ENCODE assay signal across 19 cellular contexts in the genomic region with DNA sequence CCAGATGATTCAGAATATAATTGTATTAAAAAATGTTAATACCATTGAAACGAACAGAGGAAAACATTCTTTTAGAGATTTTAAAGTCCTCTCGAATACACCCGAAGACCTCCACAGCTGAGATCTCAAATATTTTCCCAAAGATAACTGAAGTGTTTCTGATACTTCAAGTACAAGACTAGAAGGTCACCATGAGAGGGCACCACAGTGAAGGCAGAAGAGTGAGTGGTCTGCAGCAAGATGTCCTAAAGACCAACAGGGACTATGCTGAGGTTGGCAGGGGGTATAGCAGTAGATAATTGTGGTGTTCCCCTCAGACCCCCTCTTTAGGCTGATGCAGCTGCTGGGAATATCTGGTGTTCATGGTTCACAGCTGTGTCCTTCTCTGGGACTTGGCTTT.
A peak's percentile ranks its signal among the peaks of the same experiment; 100 is the strongest.
DNase-seq lines count a peak whose midpoint lies in the region; ATAC-seq and TF ChIP-seq lines count a peak whose summit lies in the region.
"Had no signal": no experiment of that assay in that cellular context is flagged by ENCODE, and none has a peak within 500 bp of the region (broad histone marks: within the 10 kb centered on the region; RNA-seq: fewer than 3 reads in every experiment).

No MANE protein-coding gene starts in this region.

- no peaks in the 10 kb centered on the region for H4K20me1 ChIP-seq in H9 (ENCODE audit: control insufficient read depth, insufficient read depth, insufficient read length)

- no peak overlapping the region; a peak in 1 of 7 replicates for H3K27ac Mint-ChIP-seq in H9
- no peak overlapping the region for H3K27ac Mint-ChIP-seq in stimulated activated memory B cell treated with anti-CD40 and anti-IgM and Interleukin-4, amounts not matched to agents 10 μg/mL and 1 μg/mL and 100 μg/mL, for 72 hours
- no peak overlapping the region for H3K27ac Mint-ChIP-seq in CD8-positive, alpha-beta T cell
- no peak overlapping the region for H3K27ac Mint-ChIP-seq in activated CD8-positive, alpha-beta memory T cell treated with anti-CD3 and anti-CD28 coated beads, Interleukin-2, amount 10 ng/mL, durations not matched to agents 7 days and 5 days
- H3K27ac Mint-ChIP-seq: activated CD8-positive, alpha-beta T cell treated with anti-CD3 and anti-CD28 coated beads for 36 hours; CD4-positive, alpha-beta T cell; naive B cell; stimulated activated naive CD8-positive, alpha-beta T cell treated with anti-CD3 and anti-CD28 coated beads, Interleukin-15, Interleukin-2, amounts not matched to agents 100 ng/mL and 50 ng/mL, for 24 hours had no signal

- no peak overlapping the region for H4K5ac ChIP-seq in H9 (ENCODE audit: insufficient read length, low read depth, low read length)

- DNase-seq in BJ (ENCODE audit: low read depth) (no peak), H9 (peak; percentile 37), SK-MEL-5 (ENCODE audit: low read depth, low spot score) (peak; percentile 49), iris pigment epithelial cell (ENCODE audit: low read depth) (peak; percentile 15), left ventricle myocardium superior (no peak)
- no peak for DNase-seq in CD8-positive, alpha-beta T cell
- DNase-seq in activated CD8-positive, alpha-beta memory T cell treated with anti-CD3 and anti-CD28 coated beads, Interleukin-2, amount 10 ng/mL, durations not matched to agents 7 days and 5 days = no peak
- DNase-seq: activated CD8-positive, alpha-beta T cell treated with anti-CD3 and anti-CD28 coated beads for 36 hours; activated effector memory CD4-positive, alpha-beta T cell treated with anti-CD3 and anti-CD28 coated beads, Interleukin-2, amount 50 U/mL, for 16 hours; CD4-positive, alpha-beta T cell; effector memory CD4-positive, alpha-beta T cell; left cardiac atrium; naive B cell; NCI-H526 treated with DMSO at 0.1 percent for 48 hours; right cardiac atrium; stimulated activated CD4-positive, alpha-beta T cell treated with anti-CD3 and anti-CD28 coated beads, Interleukin-4, amount 100 ng/mL, for 4 hours; T1000 had no signal

- H3K56ac ChIP-seq in H9 (ENCODE audit: insufficient read length, low read depth, low read length) = no peak overlapping the region

- no peak overlapping the region for H3K4ac ChIP-seq in H9 (ENCODE audit: low read depth, low read length)

- H3K79me2 ChIP-seq in H9 (ENCODE audit: insufficient read depth, low read length) = no peaks in the 10 kb centered on the region

- no peaks in the 10 kb centered on the region for H3K27me3 Mint-ChIP-seq in H9 (ENCODE audit: low read depth)
- H3K27me3 Mint-ChIP-seq in stimulated activated memory B cell treated with anti-CD40 and anti-IgM and Interleukin-4, amounts not matched to agents 10 μg/mL and 1 μg/mL and 100 μg/mL, for 72 hours = peaks cover 10% of the 10 kb centered on the region
- H3K27me3 Mint-ChIP-seq in CD8-positive, alpha-beta T cell (ENCODE audit: low read depth) = peaks cover 3% of the 10 kb centered on the region
- peaks cover 4% of the 10 kb centered on the region for H3K27me3 Mint-ChIP-seq in activated CD8-positive, alpha-beta memory T cell treated with anti-CD3 and anti-CD28 coated beads, Interleukin-2, amount 10 ng/mL, durations not matched to agents 7 days and 5 days
- H3K27me3 Mint-ChIP-seq: activated CD8-positive, alpha-beta T cell treated with anti-CD3 and anti-CD28 coated beads for 36 hours; CD4-positive, alpha-beta T cell had no signal

- H3K27ac ChIP-seq in H9 (ENCODE audit: insufficient read length, low read depth, low read length) = no peak overlapping the region
- H3K27ac ChIP-seq in CD8-positive, alpha-beta T cell (ENCODE audit: low read depth, low read length) = no peak overlapping the region

- no peak overlapping the region for H4K91ac ChIP-seq in H9 (ENCODE audit: insufficient read length, low read depth, low read length)

- H3K4me1 Mint-ChIP-seq in H9 = peaks cover 8 to 9% of the 10 kb centered on the region in 2 experiments
- H3K4me1 Mint-ChIP-seq in stimulated activated memory B cell treated with anti-CD40 and anti-IgM and Interleukin-4, amounts not matched to agents 10 μg/mL and 1 μg/mL and 100 μg/mL, for 72 hours = no peaks in the 10 kb centered on the region
- no peaks in the 10 kb centered on the region for H3K4me1 Mint-ChIP-seq in CD8-positive, alpha-beta T cell (ENCODE audit: low read depth)
- no peaks in the 10 kb centered on the region for H3K4me1 Mint-ChIP-seq in activated CD8-positive, alpha-beta memory T cell treated with anti-CD3 and anti-CD28 coated beads, Interleukin-2, amount 10 ng/mL, durations not matched to agents 7 days and 5 days
- H3K4me1 Mint-ChIP-seq: naive B cell had no signal

- H3K27me3 ChIP-seq in BJ (ENCODE audit: control insufficient read depth, insufficient read depth, low read length) (peaks cover 1% of the 10 kb centered on the region; the same call in 1 of the 2 replicates), H9 (ENCODE audit: insufficient read depth, low read length) (no peaks in the 10 kb centered on the region)
- H3K27me3 ChIP-seq in CD8-positive, alpha-beta T cell (ENCODE audit: insufficient read depth, low read length) = no peaks in the 10 kb centered on the region

- no peak overlapping the region for H4K8ac ChIP-seq in H9 (replicated peaks; ENCODE audit: insufficient read length, low read depth, low read length)

- no peak overlapping the region for H2AFZ ChIP-seq in H9 (ENCODE audit: low read length)

- no peaks in the 10 kb centered on the region for H3K9me3 Mint-ChIP-seq in H9
- no peaks in the 10 kb centered on the region for H3K9me3 Mint-ChIP-seq in stimulated activated memory B cell treated with anti-CD40 and anti-IgM and Interleukin-4, amounts not matched to agents 10 μg/mL and 1 μg/mL and 100 μg/mL, for 72 hours
- no peaks in the 10 kb centered on the region for H3K9me3 Mint-ChIP-seq in CD8-positive, alpha-beta T cell
- no peaks in the 10 kb centered on the region for H3K9me3 Mint-ChIP-seq in activated CD8-positive, alpha-beta memory T cell treated with anti-CD3 and anti-CD28 coated beads, Interleukin-2, amount 10 ng/mL, durations not matched to agents 7 days and 5 days (ENCODE audit: low read depth)
- H3K9me3 Mint-ChIP-seq: activated CD8-positive, alpha-beta T cell treated with anti-CD3 and anti-CD28 coated beads for 36 hours; CD4-positive, alpha-beta T cell; stimulated activated naive CD8-positive, alpha-beta T cell treated with anti-CD3 and anti-CD28 coated beads, Interleukin-15, Interleukin-2, amounts not matched to agents 100 ng/mL and 50 ng/mL, for 24 hours had no signal

- CTCF ChIA-PET in BJ (lab: Yijun Ruan, JAX) = interaction anchor here (1.0 to 2.4 kb wide), 2 partner anchors 36 to 72 kb away, joined by 3 to 5 read pairs; no protein-coding TSS in a partner anchor
- CTCF ChIA-PET in CD8-positive, alpha-beta T cell (lab: Charles Lee) = no interaction called here
- CTCF ChIA-PET in activated CD8-positive, alpha-beta memory T cell treated with anti-CD3 and anti-CD28 coated beads, Interleukin-2, amount 10 ng/mL, durations not matched to agents 7 days and 5 days (lab: Charles Lee) = no interaction called here

- no peak overlapping the region for H2BK120ac ChIP-seq in H9 (ENCODE audit: low read depth, low read length, poor library complexity, severe bottlenecking)

- intact Hi-C loops in CD8-positive, alpha-beta T cell (cut with DNase I, micrococcal nuclease) = no loop called here
- intact Hi-C loops in left ventricle myocardium superior (cut with micrococcal nuclease) = no loop called here

- no peaks in the 10 kb centered on the region for H3K36me3 ChIP-seq in BJ (ENCODE audit: control insufficient read depth, insufficient read depth, low read length)
- no peaks in the 10 kb centered on the region for H3K36me3 ChIP-seq in CD8-positive, alpha-beta T cell (ENCODE audit: insufficient read depth, low read length)

- no peak overlapping the region for H2BK15ac ChIP-seq in H9 (ENCODE audit: low read depth, low read length)

- peaks cover 7% of the 10 kb centered on the region; the same call in 1 of the 2 replicates for H3K4me1 ChIP-seq in H9 (ENCODE audit: insufficient read depth, low read length)
- no peaks in the 10 kb centered on the region for H3K4me1 ChIP-seq in CD8-positive, alpha-beta T cell (ENCODE audit: insufficient read depth, low read length)

- H2BK5ac ChIP-seq in H9 (ENCODE audit: insufficient read length, low read length) = no peak overlapping the region

- no peak overlapping the region for H3T11ph ChIP-seq in H9 (ENCODE audit: low read length)

- no peak overlapping the region for H3K23ac ChIP-seq in H9 (ENCODE audit: insufficient read length, low read depth, low read length)

- POLR2A ChIA-PET in BJ (lab: Charles Lee) = no interaction called here
- POLR2A ChIA-PET in CD8-positive, alpha-beta T cell (lab: Charles Lee) = no interaction called here

- H3K79me1 ChIP-seq in H9 (ENCODE audit: insufficient read depth, low read depth, low read length, poor library complexity, severe bottlenecking) = no peaks in the 10 kb centered on the region

- in situ Hi-C loops in SK-MEL-5 (cut with HindIII; ENCODE audit: low pct_unique_long_range_greater_than_20kb, low sequenced_read_pairs) = no loop called here

- H3K9ac ChIP-seq in H9 (ENCODE audit: extremely low read depth, insufficient read length, low read length) = no peak overlapping the region

- H3K14ac ChIP-seq in H9 (ENCODE audit: insufficient read depth, low read length) = no peak overlapping the region; the same call in 1 of the 2 replicates

- no peak overlapping the region for H2AK5ac ChIP-seq in H9 (ENCODE audit: insufficient read length, low read length)

- no peak overlapping the region for H3K4me2 ChIP-seq in H9 (ENCODE audit: insufficient read depth, insufficient read length, low read length)

- no peak overlapping the region for H2BK12ac ChIP-seq in H9 (ENCODE audit: insufficient read length, low read depth, low read length)

- no peaks in the 10 kb centered on the region for H3K9me3 ChIP-seq in H9 (ENCODE audit: control insufficient read depth, low read depth, low read length)
- no peaks in the 10 kb centered on the region for H3K9me3 ChIP-seq in CD8-positive, alpha-beta T cell (ENCODE audit: low read length)

- H2BK20ac ChIP-seq in H9 (ENCODE audit: low read depth, low read length, poor library complexity, severe bottlenecking) = no peak overlapping the region

- TF ChIP-seq CTCF in BJ (IDR thresholded peaks at IDR 0.05; ENCODE audit: insufficient read depth, low read depth, low read length) (peak; percentile 35; the same call in 1 of the 2 replicates), H9 (conservative IDR thresholded peaks at IDR 0.05) (peak; percentile 63)
- TF ChIP-seq CTCF in CD8-positive, alpha-beta T cell (IDR thresholded peaks at IDR 0.05) = no peak

- WGBS in H9 (ENCODE audit: extremely low coverage, insufficient read length, low lambda C conversion rate) = no CpG with 5 or more reads among the region's 3 CpGs

- no peaks in the 10 kb centered on the region for H3K23me2 ChIP-seq in H9 (ENCODE audit: insufficient read length, low read depth, low read length, poor library complexity, severe bottlenecking)

- H3K4me3 Mint-ChIP-seq in H9 = no peak overlapping the region
- no peak overlapping the region for H3K4me3 Mint-ChIP-seq in stimulated activated memory B cell treated with anti-CD40 and anti-IgM and Interleukin-4, amounts not matched to agents 10 μg/mL and 1 μg/mL and 100 μg/mL, for 72 hours
- no peak overlapping the region for H3K4me3 Mint-ChIP-seq in CD8-positive, alpha-beta T cell
- no peak overlapping the region for H3K4me3 Mint-ChIP-seq in activated CD8-positive, alpha-beta memory T cell treated with anti-CD3 and anti-CD28 coated beads, Interleukin-2, amount 10 ng/mL, durations not matched to agents 7 days and 5 days
- H3K4me3 Mint-ChIP-seq: activated CD8-positive, alpha-beta T cell treated with anti-CD3 and anti-CD28 coated beads for 36 hours; CD4-positive, alpha-beta T cell; naive B cell; stimulated activated naive CD8-positive, alpha-beta T cell treated with anti-CD3 and anti-CD28 coated beads, Interleukin-15, Interleukin-2, amounts not matched to agents 100 ng/mL and 50 ng/mL, for 24 hours had no signal

- H3K4me3 ChIP-seq in BJ (ENCODE audit: low read depth, low read length) = no peak overlapping the region
- no peak overlapping the region for H3K4me3 ChIP-seq in CD8-positive, alpha-beta T cell (ENCODE audit: low read depth, low read length)

- H3K18ac ChIP-seq in H9 (ENCODE audit: insufficient read length, low read depth, low read length) = no peak overlapping the region

- H3K36me3 Mint-ChIP-seq in H9 (ENCODE audit: insufficient read depth in 1 of 3, low read depth in 3 of 3) = no peaks in the 10 kb centered on the region
- H3K36me3 Mint-ChIP-seq in stimulated activated memory B cell treated with anti-CD40 and anti-IgM and Interleukin-4, amounts not matched to agents 10 μg/mL and 1 μg/mL and 100 μg/mL, for 72 hours = no peaks in the 10 kb centered on the region
- no peaks in the 10 kb centered on the region for H3K36me3 Mint-ChIP-seq in CD8-positive, alpha-beta T cell
- H3K36me3 Mint-ChIP-seq in activated CD8-positive, alpha-beta memory T cell treated with anti-CD3 and anti-CD28 coated beads, Interleukin-2, amount 10 ng/mL, durations not matched to agents 7 days and 5 days = no peaks in the 10 kb centered on the region
- H3K36me3 Mint-ChIP-seq: naive B cell had no signal

- no peak for ATAC-seq in stimulated activated memory B cell treated with anti-CD40 and anti-IgM and Interleukin-4, amounts not matched to agents 10 μg/mL and 1 μg/mL and 100 μg/mL, for 72 hours
- no peak for ATAC-seq in CD8-positive, alpha-beta T cell
- no peak for ATAC-seq in left ventricle myocardium superior
- ATAC-seq in activated CD8-positive, alpha-beta memory T cell treated with anti-CD3 and anti-CD28 coated beads, Interleukin-2, amount 10 ng/mL, durations not matched to agents 7 days and 5 days = no peak
- ATAC-seq: activated CD8-positive, alpha-beta T cell treated with anti-CD3 and anti-CD28 coated beads for 36 hours; left cardiac atrium; right cardiac atrium had no signal

Comparison
In these comparisons a context has a peak if more than half of its experiments do, and no peak if none do; other contexts are left out.
1. DNase-seq: peak in H9 (single experiment), SK-MEL-5 (single experiment) and iris pigment epithelial cell (single experiment); none in BJ (single experiment), CD8-positive, alpha-beta T cell (0 of 7), left ventricle myocardium superior (single experiment) and activated CD8-positive, alpha-beta memory T cell treated with anti-CD3 and anti-CD28 coated beads, Interleukin-2, amount 10 ng/mL, durations not matched to agents 7 days and 5 days (single experiment).